ENCODE assay signal across 10 cellular contexts in the genomic region with DNA sequence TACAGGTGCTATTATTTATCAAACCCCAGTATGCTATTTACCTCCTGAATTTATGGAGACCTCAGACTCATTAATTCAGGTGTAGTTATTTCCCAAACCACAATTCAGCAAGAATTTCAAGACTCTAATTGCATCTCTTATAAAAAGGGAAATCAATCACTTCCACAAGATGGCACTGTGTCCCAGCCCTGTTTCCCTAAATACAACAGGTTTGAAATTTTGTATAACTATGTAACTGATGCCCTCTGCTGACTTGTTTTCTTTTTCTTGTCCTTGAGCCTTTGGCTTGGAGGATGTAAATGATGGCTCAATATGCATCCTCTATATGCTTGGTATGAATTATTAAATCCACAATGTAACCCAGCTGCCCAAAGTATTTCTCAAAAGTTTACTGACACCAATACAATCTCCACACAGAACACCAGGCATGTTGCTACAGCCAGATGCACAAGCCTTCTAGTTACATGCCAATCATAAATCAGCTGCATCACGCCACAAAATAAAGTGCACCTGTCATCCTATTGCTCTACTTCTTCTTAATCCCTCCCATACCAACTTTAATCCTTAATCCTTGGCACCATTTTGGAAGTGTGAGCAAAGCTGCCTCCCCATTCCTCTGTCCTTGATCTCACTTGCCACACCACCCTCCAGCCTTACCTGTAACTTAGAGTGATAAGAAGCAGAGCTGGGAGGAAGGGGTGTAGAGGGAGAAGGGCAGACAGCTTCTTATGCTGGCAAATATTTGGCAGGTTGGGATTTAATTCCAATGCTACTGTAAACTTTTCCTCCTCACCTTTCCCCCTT. TPM values are rescaled to one million over a fixed set of nuclear protein-coding genes. Genes with fewer than 3 reads are reported as not detected.
DNase-seq lines count a peak whose midpoint lies in the region; ATAC-seq and TF ChIP-seq lines count a peak whose summit lies in the region.
"Had no signal": no experiment of that assay in that cellular context is flagged by ENCODE, and none has a peak within 500 bp of the region (broad histone marks: within the 10 kb centered on the region; RNA-seq: fewer than 3 reads in every experiment).

No MANE protein-coding gene starts in this region.

- POLR2A ChIA-PET in WTC11 (lab: Charles Lee): no interaction called here

- H3K4me1 Mint-ChIP-seq in WTC11 (peaks cover 20% of the 10 kb centered on the region), neural progenitor cell (no peaks in the 10 kb centered on the region)

- H3K9me3 Mint-ChIP-seq in WTC11: peaks cover 7% of the 10 kb centered on the region; the same call in 1 of the 2 replicates
- peaks cover 12% of the 10 kb centered on the region for H3K9me3 Mint-ChIP-seq in neural progenitor cell
- H3K9me3 Mint-ChIP-seq: IgD-negative memory B cell had no signal

- ATAC-seq in GM21576 (IDR thresholded peaks at IDR 0.05; ENCODE audit: unreplicated experiment) (peak; percentile 50), WTC11 (peak; percentile 65)

- H3K27ac Mint-ChIP-seq in WTC11: no peak overlapping the region
- no peak overlapping the region for H3K27ac Mint-ChIP-seq in neural progenitor cell

- TF ChIP-seq CTCF in WTC11 (IDR thresholded peaks at IDR 0.05) (peak; percentile 43; the same call in 1 of the 2 replicates), fibroblast of lung (conservative IDR thresholded peaks at IDR 0.05 in 1 of 2, IDR thresholded peaks at IDR 0.05 in 1 of 2; ENCODE audit: low read depth in 1 of 2, low read length in 2 of 2) (peak; percentile 63 to 64), neural progenitor cell (IDR thresholded peaks at IDR 0.05) (peak; percentile 76)

- no peaks in the 10 kb centered on the region for H3K36me3 Mint-ChIP-seq in WTC11
- H3K36me3 Mint-ChIP-seq in neural progenitor cell: peaks cover 10% of the 10 kb centered on the region

- H3K4me3 ChIP-seq in fibroblast of lung (replicated peaks in 1 of 4; ENCODE audit: control extremely low read depth in 1 of 4, insufficient read depth in 1 of 4, low read depth in 3 of 4, low read length in 4 of 4) (no peak overlapping the region), neural progenitor cell (no peak overlapping the region)

- H3K4me1 ChIP-seq in fibroblast of lung (ENCODE audit: control insufficient read depth, extremely low read depth, insufficient read depth, low read length) (no peaks in the 10 kb centered on the region), neural progenitor cell (peaks cover 14% of the 10 kb centered on the region)

- H3K27ac ChIP-seq in fibroblast of lung (ENCODE audit: insufficient read depth, low read length) (no peak overlapping the region), neural progenitor cell (no peak overlapping the region)
- H3K27ac ChIP-seq: neutrophil had no signal

- no peaks in the 10 kb centered on the region for H3K9me3 ChIP-seq in fibroblast of lung (ENCODE audit: control insufficient read depth, insufficient read depth, low read depth, low read length)
- no peaks in the 10 kb centered on the region for H3K9me3 ChIP-seq in neural progenitor cell (ENCODE audit: low read depth)
- H3K9me3 ChIP-seq: neutrophil had no signal

- H3K27me3 Mint-ChIP-seq in WTC11 (ENCODE audit: low read depth) (no peaks in the 10 kb centered on the region), neural progenitor cell (ENCODE audit: insufficient read depth, low read depth) (no peaks in the 10 kb centered on the region)
- H3K27me3 Mint-ChIP-seq: IgD-negative memory B cell had no signal

- H3K79me2 ChIP-seq in fibroblast of lung (ENCODE audit: control insufficient read depth, insufficient read depth, low read length) (no peaks in the 10 kb centered on the region), neural progenitor cell (ENCODE audit: low read depth) (peaks cover 5% of the 10 kb centered on the region)

- no peak overlapping the region for H2AFZ ChIP-seq in fibroblast of lung (ENCODE audit: low read length)
- H2AFZ ChIP-seq in neural progenitor cell (replicated peaks): no peak overlapping the region

- H3F3A ChIP-seq in neural progenitor cell (ENCODE audit: low read depth): no peaks in the 10 kb centered on the region

- H3K36me3 ChIP-seq in fibroblast of lung (ENCODE audit: control insufficient read depth, insufficient read depth, low read length): no peaks in the 10 kb centered on the region
- H3K36me3 ChIP-seq in neural progenitor cell: no peaks in the 10 kb centered on the region

- H3K4me2 ChIP-seq in fibroblast of lung (ENCODE audit: extremely low read depth, insufficient read depth, low read length) (no peak overlapping the region), neural progenitor cell (no peak overlapping the region)

- H4K20me1 ChIP-seq in fibroblast of lung (ENCODE audit: control insufficient read depth, extremely low read depth, insufficient read depth, low read length): no peaks in the 10 kb centered on the region
- no peaks in the 10 kb centered on the region for H4K20me1 ChIP-seq in neural progenitor cell (ENCODE audit: low read depth)

- CTCF ChIA-PET in WTC11 (lab: Charles Lee): interaction anchor here (1.0 to 1.9 kb wide), 3 partner anchors 30 to 444 kb away, joined by 3 to 7 read pairs (median 5); no protein-coding TSS in a partner anchor

- H3K4me3 Mint-ChIP-seq in WTC11 (no peak overlapping the region), neural progenitor cell (no peak overlapping the region)
- H3K4me3 Mint-ChIP-seq: IgD-negative memory B cell had no signal

- DNase-seq in CD1c-positive myeloid dendritic cell (ENCODE audit: extremely low spot score): peak; percentile 54
- DNase-seq in NCI-H2227 treated with DMSO at 0.1 percent for 48 hours (lab: John Stamatoyannopoulos, UW): peak; percentile 23
- DNase-seq in WTC11 (ENCODE audit: low spot score): peak; percentile 16
- DNase-seq in fibroblast of lung (ENCODE audit: low read depth in 2 of 2): peak; percentile 68 to 78
- peak; percentile 57 for DNase-seq in neural progenitor cell (ENCODE audit: low spot score)
- no peak for DNase-seq in UCSD-AML1 (lab: John Stamatoyannopoulos, UW; ENCODE audit: unreplicated experiment)
- DNase-seq in activated effector memory CD4-positive, alpha-beta T cell treated with Interleukin-2 at 50 U/mL for 16 hours: no peak

- no peaks in the 10 kb centered on the region for H3K27me3 ChIP-seq in fibroblast of lung (ENCODE audit: control insufficient read depth, insufficient read depth, low read length)
- no peaks in the 10 kb centered on the region for H3K27me3 ChIP-seq in neural progenitor cell
- H3K27me3 ChIP-seq: neutrophil had no signal

- H3K9ac ChIP-seq in fibroblast of lung (ENCODE audit: insufficient read depth, low read length) (no peak overlapping the region), neural progenitor cell (no peak overlapping the region)

TF ChIP-seq in WTC11, 78 proteins besides CTCF, POLR2A, EP300 and RAD21 (continues in another document):
- no peak for TF ChIP-seq MAX (CRISPR knock-in tag; IDR thresholded peaks at IDR 0.05)
- no peak for TF ChIP-seq ZNF317 (CRISPR knock-in tag; IDR thresholded peaks at IDR 0.05; ENCODE audit: borderline replicate concordance, low read depth)
- TF ChIP-seq CBFB (CRISPR knock-in tag; IDR thresholded peaks at IDR 0.05; ENCODE audit: low read depth): no peak
- TF ChIP-seq EMX1 (CRISPR knock-in tag; IDR thresholded peaks at IDR 0.05): no peak
- no peak for TF ChIP-seq CREM (CRISPR knock-in tag; IDR thresholded peaks at IDR 0.05)
- no peak for TF ChIP-seq MYBL2 (CRISPR knock-in tag; IDR thresholded peaks at IDR 0.05)
- TF ChIP-seq, protein P1, sequence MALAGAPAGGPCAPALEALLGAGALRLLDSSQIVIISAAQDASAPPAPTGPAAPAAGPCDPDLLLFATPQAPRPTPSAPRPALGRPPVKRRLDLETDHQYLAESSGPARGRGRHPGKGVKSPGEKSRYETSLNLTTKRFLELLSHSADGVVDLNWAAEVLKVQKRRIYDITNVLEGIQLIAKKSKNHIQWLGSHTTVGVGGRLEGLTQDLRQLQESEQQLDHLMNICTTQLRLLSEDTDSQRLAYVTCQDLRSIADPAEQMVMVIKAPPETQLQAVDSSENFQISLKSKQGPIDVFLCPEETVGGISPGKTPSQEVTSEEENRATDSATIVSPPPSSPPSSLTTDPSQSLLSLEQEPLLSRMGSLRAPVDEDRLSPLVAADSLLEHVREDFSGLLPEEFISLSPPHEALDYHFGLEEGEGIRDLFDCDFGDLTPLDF (CRISPR knock-in tag; IDR thresholded peaks at IDR 0.05): no peak
- TF ChIP-seq ZNF512 (CRISPR knock-in tag; IDR thresholded peaks at IDR 0.05; ENCODE audit: borderline replicate concordance): no peak

RNA-seq across cellular contexts. Expression of gene C1orf105, which starts 9.0 kb away (rescaled TPM):
- total RNA-seq in WTC11 (2021) (not detected in 3 replicates), fibroblast of lung (not detected in 2 replicates), neural progenitor cell (ENCODE audit: low replicate concordance) (0.34 TPM in 1 of 2 replicates, not detected in the other)
- not detected in 2 replicates for polyA plus RNA-seq in fibroblast of lung
- polyA plus RNA-seq in fibroblast of lung (2012): not detected in 2 replicates
- polyA minus RNA-seq in fibroblast of lung (ENCODE audit: low replicate concordance): not detected in 2 replicates
- polyA plus RNA-seq: IgD-negative memory B cell had no signal

RNA-seq across cellular contexts. Expression of gene PIGC, which starts 14.3 kb away (rescaled TPM):
- total RNA-seq in WTC11 (2021) (16.2 to 21.9 TPM (median 20.4 TPM) in 3 replicates), fibroblast of lung (16.4 and 20.3 TPM in 2 replicates), neural progenitor cell (ENCODE audit: low replicate concordance) (35.4 and 39.4 TPM in 2 replicates)
- polyA plus RNA-seq in fibroblast of lung: 21.7 and 28.9 TPM in 2 replicates
- polyA plus RNA-seq in fibroblast of lung (2012): 17.1 and 17.7 TPM in 2 replicates
- polyA minus RNA-seq in fibroblast of lung (ENCODE audit: low replicate concordance): 13.2 and 15.7 TPM in 2 replicates

Comparison
In these comparisons a context has a peak if more than half of its experiments do, and no peak if none do; other contexts are left out.
1. DNase-seq: peak in CD1c-positive myeloid dendritic cell (single experiment), NCI-H2227 treated with DMSO at 0.1 percent for 48 hours (single experiment), WTC11 (single experiment), fibroblast of lung (2 of 2) and neural progenitor cell (single experiment); none in UCSD-AML1 (single experiment) and activated effector memory CD4-positive, alpha-beta T cell treated with Interleukin-2 at 50 U/mL for 16 hours (single experiment).
2. Peak in every context shown above with its lines, with median percentiles within 50 percentile points of each other: CTCF ChIP-seq.